Comparison of ENCODE assay signal across 8 cellular contexts in the genomic region with DNA sequence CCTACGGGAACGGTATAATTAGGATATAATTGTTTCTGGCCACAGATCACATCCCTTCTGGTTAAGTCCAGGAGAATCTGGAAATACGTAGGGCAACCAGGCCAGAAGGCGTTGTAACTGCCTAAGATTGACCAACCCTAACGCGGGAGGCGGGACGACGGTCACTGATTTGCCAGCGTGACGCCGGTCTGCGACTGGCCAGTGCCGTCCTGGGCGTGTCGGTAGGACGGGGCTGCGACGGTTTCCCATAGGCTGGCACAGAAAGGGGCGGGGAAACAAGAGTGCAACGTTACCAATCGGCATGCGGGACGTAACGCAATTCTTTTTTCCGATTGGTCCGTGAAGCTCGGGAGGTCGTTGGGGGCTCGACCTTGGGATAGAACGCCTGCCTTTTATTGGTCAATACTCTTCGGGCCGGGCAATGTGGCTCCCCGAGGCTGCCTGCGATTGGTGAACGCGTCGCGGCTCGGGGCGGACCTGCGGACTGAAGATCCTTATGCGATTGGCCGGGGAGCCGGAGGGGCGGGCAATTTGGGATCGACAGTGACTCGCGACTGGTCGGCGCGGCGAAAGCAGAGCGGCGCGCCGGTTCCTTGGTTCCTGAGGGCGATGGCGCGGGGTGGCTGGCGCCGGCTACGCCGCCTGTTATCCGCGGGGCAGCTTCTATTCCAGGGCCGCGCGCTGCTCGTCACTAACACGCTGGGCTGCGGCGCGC. TPM values are rescaled to one million over a fixed set of nuclear protein-coding genes. Genes with fewer than 3 reads are reported as not detected.
A peak's percentile ranks its signal among the peaks of the same experiment; 100 is the strongest.
DNase-seq lines count a peak whose midpoint lies in the region; ATAC-seq and TF ChIP-seq lines count a peak whose summit lies in the region.

A gene (plus strand): TSS at position 546 of the 715 bp plus-strand sequence. CDS start 64 bp downstream, at position 610.

- no peaks in the 10 kb centered on the region for H3K36me3 Mint-ChIP-seq in activated naive CD4-positive, alpha-beta T cell treated with anti-CD3 and anti-CD28 coated beads, Interleukin-2, amount 50 U/mL, for 72 hours

- H3K4me1 ChIP-seq in suprapubic skin, result peaks cover 26% of the 10 kb centered on the region

- H3K9me3 Mint-ChIP-seq in activated naive CD4-positive, alpha-beta T cell treated with anti-CD3 and anti-CD28 coated beads, Interleukin-2, amount 50 U/mL, for 72 hours, result no peaks in the 10 kb centered on the region

- peak within 1 kb of the TSS; percentile 96 for H3K27ac ChIP-seq in suprapubic skin

- peak within 1 kb of the TSS; percentile 84 to 89 for H3K27ac Mint-ChIP-seq in activated naive CD4-positive, alpha-beta T cell treated with anti-CD3 and anti-CD28 coated beads, Interleukin-2, amount 50 U/mL, for 72 hours

- ATAC-seq in HG02588 (IDR thresholded peaks at IDR 0.05; ENCODE audit: unreplicated experiment) (peak; percentile 84), SK-N-SH treated with all-trans-retinoic acid at 6 μM for 48 hours (peak; percentile 92)
- peak; percentile 92 to 93 for ATAC-seq in activated naive CD4-positive, alpha-beta T cell treated with anti-CD3 and anti-CD28 coated beads, Interleukin-2, amount 50 U/mL, for 72 hours

- H3K27me3 ChIP-seq in suprapubic skin, result no peaks in the 10 kb centered on the region

- DNase-seq in GM04504 (ENCODE audit: low read depth) (peak; percentile 100), NCI-H1092 (lab: John Stamatoyannopoulos, UW) (peak; percentile 99), globus pallidus (ENCODE audit: low spot score) (peak; percentile 100), nucleus accumbens (lab: John Stamatoyannopoulos, UW) (peak; percentile 86 to 100 (median 100)), suprapubic skin (ENCODE audit: low spot score in 2 of 2) (peak; percentile 100)
- peak; percentile 96 to 99 for DNase-seq in activated naive CD4-positive, alpha-beta T cell treated with anti-CD3 and anti-CD28 coated beads, Interleukin-2, amount 50 U/mL, for 72 hours (ENCODE audit: low spot score in 2 of 2)

- TF ChIP-seq POLR2A in suprapubic skin (IDR thresholded peaks at IDR 0.05), result peak in 1 of 2 donors; percentile 48

- no peak for TF ChIP-seq CTCF in suprapubic skin (IDR thresholded peaks at IDR 0.05)

- H3K36me3 ChIP-seq in suprapubic skin, result peaks cover 17% of the 10 kb centered on the region

- WGBS in suprapubic skin, result under 1% methylated on average over 20 of the region's 74 CpGs

- TF ChIP-seq EP300 in suprapubic skin (IDR thresholded peaks at IDR 0.05), result no peak

- peak within 1 kb of the TSS; percentile 88 for H3K4me3 ChIP-seq in suprapubic skin

- no peaks in the 10 kb centered on the region for H3K9me3 ChIP-seq in suprapubic skin

TF ChIP-seq in SK-N-SH treated with all-trans-retinoic acid at 6 μM for 48 hours, 23 proteins besides CTCF, POLR2A, EP300 and RAD21:
- TF ChIP-seq, protein P1, sequence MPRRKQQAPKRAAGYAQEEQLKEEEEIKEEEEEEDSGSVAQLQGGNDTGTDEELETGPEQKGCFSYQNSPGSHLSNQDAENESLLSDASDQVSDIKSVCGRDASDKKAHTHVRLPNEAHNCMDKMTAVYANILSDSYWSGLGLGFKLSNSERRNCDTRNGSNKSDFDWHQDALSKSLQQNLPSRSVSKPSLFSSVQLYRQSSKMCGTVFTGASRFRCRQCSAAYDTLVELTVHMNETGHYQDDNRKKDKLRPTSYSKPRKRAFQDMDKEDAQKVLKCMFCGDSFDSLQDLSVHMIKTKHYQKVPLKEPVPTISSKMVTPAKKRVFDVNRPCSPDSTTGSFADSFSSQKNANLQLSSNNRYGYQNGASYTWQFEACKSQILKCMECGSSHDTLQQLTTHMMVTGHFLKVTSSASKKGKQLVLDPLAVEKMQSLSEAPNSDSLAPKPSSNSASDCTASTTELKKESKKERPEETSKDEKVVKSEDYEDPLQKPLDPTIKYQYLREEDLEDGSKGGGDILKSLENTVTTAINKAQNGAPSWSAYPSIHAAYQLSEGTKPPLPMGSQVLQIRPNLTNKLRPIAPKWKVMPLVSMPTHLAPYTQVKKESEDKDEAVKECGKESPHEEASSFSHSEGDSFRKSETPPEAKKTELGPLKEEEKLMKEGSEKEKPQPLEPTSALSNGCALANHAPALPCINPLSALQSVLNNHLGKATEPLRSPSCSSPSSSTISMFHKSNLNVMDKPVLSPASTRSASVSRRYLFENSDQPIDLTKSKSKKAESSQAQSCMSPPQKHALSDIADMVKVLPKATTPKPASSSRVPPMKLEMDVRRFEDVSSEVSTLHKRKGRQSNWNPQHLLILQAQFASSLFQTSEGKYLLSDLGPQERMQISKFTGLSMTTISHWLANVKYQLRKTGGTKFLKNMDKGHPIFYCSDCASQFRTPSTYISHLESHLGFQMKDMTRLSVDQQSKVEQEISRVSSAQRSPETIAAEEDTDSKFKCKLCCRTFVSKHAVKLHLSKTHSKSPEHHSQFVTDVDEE (CRISPR knock-in tag; IDR thresholded peaks at IDR 0.05), result peak; percentile 84; the same call in 1 of the 2 replicates
- TF ChIP-seq, protein P2, sequence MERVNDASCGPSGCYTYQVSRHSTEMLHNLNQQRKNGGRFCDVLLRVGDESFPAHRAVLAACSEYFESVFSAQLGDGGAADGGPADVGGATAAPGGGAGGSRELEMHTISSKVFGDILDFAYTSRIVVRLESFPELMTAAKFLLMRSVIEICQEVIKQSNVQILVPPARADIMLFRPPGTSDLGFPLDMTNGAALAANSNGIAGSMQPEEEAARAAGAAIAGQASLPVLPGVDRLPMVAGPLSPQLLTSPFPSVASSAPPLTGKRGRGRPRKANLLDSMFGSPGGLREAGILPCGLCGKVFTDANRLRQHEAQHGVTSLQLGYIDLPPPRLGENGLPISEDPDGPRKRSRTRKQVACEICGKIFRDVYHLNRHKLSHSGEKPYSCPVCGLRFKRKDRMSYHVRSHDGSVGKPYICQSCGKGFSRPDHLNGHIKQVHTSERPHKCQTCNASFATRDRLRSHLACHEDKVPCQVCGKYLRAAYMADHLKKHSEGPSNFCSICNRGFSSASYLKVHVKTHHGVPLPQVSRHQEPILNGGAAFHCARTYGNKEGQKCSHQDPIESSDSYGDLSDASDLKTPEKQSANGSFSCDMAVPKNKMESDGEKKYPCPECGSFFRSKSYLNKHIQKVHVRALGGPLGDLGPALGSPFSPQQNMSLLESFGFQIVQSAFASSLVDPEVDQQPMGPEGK (CRISPR knock-in tag; IDR thresholded peaks at IDR 0.05; ENCODE audit: borderline replicate concordance), result no peak
- TF ChIP-seq ZFP30 (CRISPR knock-in tag; IDR thresholded peaks at IDR 0.05) (peak; percentile 33; the same call in 1 of the 2 replicates), ARNTL (CRISPR knock-in tag; IDR thresholded peaks at IDR 0.05; ENCODE audit: borderline replicate concordance, low read depth) (peak; percentile 27; the same call in 1 of the 2 replicates), CSDC2 (CRISPR knock-in tag; IDR thresholded peaks at IDR 0.05) (peak; percentile 89; the same call in 1 of the 2 replicates), OSR1 (CRISPR knock-in tag; IDR thresholded peaks at IDR 0.05) (no peak), PPARA (CRISPR knock-in tag; IDR thresholded peaks at IDR 0.05; ENCODE audit: borderline replicate concordance) (peak; percentile 90), ZNF8 (CRISPR knock-in tag; IDR thresholded peaks at IDR 0.05) (no peak)

RNA-seq across cellular contexts. Expression of the gene that starts here (rescaled TPM):
- 10 to 100 TPM in 1 of 2 donors, 1 to 10 TPM in 1; 5.4 to 14.0 TPM for total RNA-seq in activated naive CD4-positive, alpha-beta T cell treated with anti-CD3 and anti-CD28 coated beads, Interleukin-2, amount 50 U/mL, for 72 hours
- total RNA-seq in suprapubic skin, result 10 to 100 TPM in 3 of 4 donors, 1 to 10 TPM in 1; 4.8 to 27.2 (median 14.7) TPM

Comparison
In these comparisons a context has a peak if more than half of its experiments do, and no peak if none do; other contexts are left out.
1. Peak in every context shown above with its lines: DNase-seq, ATAC-seq, H3K4me3 ChIP-seq and H3K27ac ChIP-seq.